1 cellular context compared by ENCODE assay signal in the genomic region with DNA sequence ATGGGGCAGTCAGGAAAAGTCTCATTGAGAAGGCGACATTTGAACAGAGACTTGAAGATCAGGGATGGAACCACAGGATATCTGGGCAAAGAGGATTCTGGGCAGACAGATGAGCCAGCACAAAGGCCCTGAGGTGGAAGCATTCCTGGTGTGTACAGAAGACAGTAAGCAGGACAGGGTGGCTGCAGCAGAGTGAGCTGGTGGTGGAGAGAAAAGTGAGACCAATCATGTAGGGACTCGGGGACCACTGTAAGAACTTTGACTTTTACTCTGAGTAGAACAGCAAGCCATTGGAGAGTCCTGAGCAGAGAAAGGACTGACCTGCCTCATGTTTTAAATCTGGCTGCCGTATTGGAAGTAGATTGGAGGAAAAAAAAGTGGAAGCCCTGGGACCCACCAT.
TF ChIP-seq lines count a peak whose summit lies in the region.

No MANE protein-coding gene starts in this region.

TF ChIP-seq in K562, 482 proteins besides CTCF, POLR2A, EP300 and RAD21:
- TF ChIP-seq, protein P1, sequence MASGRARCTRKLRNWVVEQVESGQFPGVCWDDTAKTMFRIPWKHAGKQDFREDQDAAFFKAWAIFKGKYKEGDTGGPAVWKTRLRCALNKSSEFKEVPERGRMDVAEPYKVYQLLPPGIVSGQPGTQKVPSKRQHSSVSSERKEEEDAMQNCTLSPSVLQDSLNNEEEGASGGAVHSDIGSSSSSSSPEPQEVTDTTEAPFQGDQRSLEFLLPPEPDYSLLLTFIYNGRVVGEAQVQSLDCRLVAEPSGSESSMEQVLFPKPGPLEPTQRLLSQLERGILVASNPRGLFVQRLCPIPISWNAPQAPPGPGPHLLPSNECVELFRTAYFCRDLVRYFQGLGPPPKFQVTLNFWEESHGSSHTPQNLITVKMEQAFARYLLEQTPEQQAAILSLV (tag; IDR thresholded peaks at IDR 0.05) = no peak
- TF ChIP-seq RCOR1 (IDR thresholded peaks at IDR 0.05; ENCODE audit: borderline replicate concordance in 1 of 2, low read depth in 2 of 2, low read length in 2 of 2) = no peak
- TF ChIP-seq, protein P2, sequence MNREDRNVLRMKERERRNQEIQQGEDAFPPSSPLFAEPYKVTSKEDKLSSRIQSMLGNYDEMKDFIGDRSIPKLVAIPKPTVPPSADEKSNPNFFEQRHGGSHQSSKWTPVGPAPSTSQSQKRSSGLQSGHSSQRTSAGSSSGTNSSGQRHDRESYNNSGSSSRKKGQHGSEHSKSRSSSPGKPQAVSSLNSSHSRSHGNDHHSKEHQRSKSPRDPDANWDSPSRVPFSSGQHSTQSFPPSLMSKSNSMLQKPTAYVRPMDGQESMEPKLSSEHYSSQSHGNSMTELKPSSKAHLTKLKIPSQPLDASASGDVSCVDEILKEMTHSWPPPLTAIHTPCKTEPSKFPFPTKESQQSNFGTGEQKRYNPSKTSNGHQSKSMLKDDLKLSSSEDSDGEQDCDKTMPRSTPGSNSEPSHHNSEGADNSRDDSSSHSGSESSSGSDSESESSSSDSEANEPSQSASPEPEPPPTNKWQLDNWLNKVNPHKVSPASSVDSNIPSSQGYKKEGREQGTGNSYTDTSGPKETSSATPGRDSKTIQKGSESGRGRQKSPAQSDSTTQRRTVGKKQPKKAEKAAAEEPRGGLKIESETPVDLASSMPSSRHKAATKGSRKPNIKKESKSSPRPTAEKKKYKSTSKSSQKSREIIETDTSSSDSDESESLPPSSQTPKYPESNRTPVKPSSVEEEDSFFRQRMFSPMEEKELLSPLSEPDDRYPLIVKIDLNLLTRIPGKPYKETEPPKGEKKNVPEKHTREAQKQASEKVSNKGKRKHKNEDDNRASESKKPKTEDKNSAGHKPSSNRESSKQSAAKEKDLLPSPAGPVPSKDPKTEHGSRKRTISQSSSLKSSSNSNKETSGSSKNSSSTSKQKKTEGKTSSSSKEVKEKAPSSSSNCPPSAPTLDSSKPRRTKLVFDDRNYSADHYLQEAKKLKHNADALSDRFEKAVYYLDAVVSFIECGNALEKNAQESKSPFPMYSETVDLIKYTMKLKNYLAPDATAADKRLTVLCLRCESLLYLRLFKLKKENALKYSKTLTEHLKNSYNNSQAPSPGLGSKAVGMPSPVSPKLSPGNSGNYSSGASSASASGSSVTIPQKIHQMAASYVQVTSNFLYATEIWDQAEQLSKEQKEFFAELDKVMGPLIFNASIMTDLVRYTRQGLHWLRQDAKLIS (CRISPR knock-in tag; IDR thresholded peaks at IDR 0.05) = no peak
- TF ChIP-seq, protein P3, sequence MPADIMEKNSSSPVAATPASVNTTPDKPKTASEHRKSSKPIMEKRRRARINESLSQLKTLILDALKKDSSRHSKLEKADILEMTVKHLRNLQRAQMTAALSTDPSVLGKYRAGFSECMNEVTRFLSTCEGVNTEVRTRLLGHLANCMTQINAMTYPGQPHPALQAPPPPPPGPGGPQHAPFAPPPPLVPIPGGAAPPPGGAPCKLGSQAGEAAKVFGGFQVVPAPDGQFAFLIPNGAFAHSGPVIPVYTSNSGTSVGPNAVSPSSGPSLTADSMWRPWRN (IDR thresholded peaks at IDR 0.05; ENCODE audit: low read depth) = no peak
- TF ChIP-seq MAFG (tag; conservative IDR thresholded peaks at IDR 0.05) = no peak
- TF ChIP-seq MTA1 (IDR thresholded peaks at IDR 0.05; ENCODE audit: borderline replicate concordance) = no peak
- no peak for TF ChIP-seq YY1 (IDR thresholded peaks at IDR 0.05; ENCODE audit: borderline replicate concordance in 1 of 3, control insufficient read depth in 1 of 3, extremely low read depth in 1 of 3, insufficient read depth in 3 of 3, insufficient read length in 1 of 3, insufficient replicate concordance in 2 of 3, low read depth in 1 of 3, low read length in 2 of 3)
- no peak for TF ChIP-seq PTRF (tag; IDR thresholded peaks at IDR 0.05)
- TF ChIP-seq ZNF551 (CRISPR knock-in tag; IDR thresholded peaks at IDR 0.05) = no peak
